Comparison of ENCODE assay signal across 10 cellular contexts in genomic region chr19:34786236-34786635, GRCh38.
"Had no signal": no experiment of that assay in that cellular context is flagged by ENCODE, and none has a peak within 500 bp of the region (broad histone marks: within the 10 kb centered on the region; RNA-seq: fewer than 3 reads in every experiment).

No MANE protein-coding gene starts in this region.

- ATAC-seq: HCT116, K562 had no signal

- DNase-seq: GM23248, GOT3, H7, HFFc6, IMR-90, KG1 had no signal

- H3K4me3 ChIP-seq: GM23248, HAP-1, K562 had no signal

- H3K9me3 ChIP-seq: HAP-1 had no signal

- FAIRE-seq: HTR-8/SVneo, K562 had no signal

- H3K36me3 ChIP-seq: HAP-1 had no signal

- H3K27ac ChIP-seq: GM23248 had no signal

- H3K4me1 ChIP-seq: HAP-1 had no signal
